9 cellular contexts compared by ENCODE assay signal in genomic region chr2:127670055-127670956, GRCh38. TPM values are rescaled to one million over a fixed set of nuclear protein-coding genes. Genes with fewer than 3 reads are reported as not detected.
"Had no signal": no experiment of that assay in that cellular context is flagged by ENCODE, and none has a peak within 500 bp of the region (broad histone marks: within the 10 kb centered on the region; RNA-seq: fewer than 3 reads in every experiment).

No MANE protein-coding gene starts in this region.

- H3K4me3 ChIP-seq: pancreas had no signal

- ATAC-seq: activated T-helper 17 cell treated with anti-CD3 and anti-CD28 coated beads, Interleukin-2, amount 50 U/mL, for 72 hours; pancreas; T-helper 17 cell had no signal

- H3K9me3 ChIP-seq: pancreas, thoracic aorta had no signal

- H3K36me3 ChIP-seq: pancreas, thoracic aorta, WERI-Rb-1 had no signal

- H3K27me3 ChIP-seq: pancreas had no signal

- H3K27ac ChIP-seq: pancreas, WERI-Rb-1 had no signal

- DNase-seq: activated CD4-positive, alpha-beta T cell treated with anti-CD3 and anti-CD28 coated beads, Interleukin-2, amount 50 U/mL, for 48 hours; activated naive CD4-positive, alpha-beta T cell treated with anti-CD3 and anti-CD28 coated beads, Interleukin-2, amount 50 U/mL, for 16 hours; kidney glomerular epithelial cell; mesendoderm; pancreas; T-helper 17 cell; WERI-Rb-1 had no signal

RNA-seq across cellular contexts. Expression of gene GPR17, which starts 24.4 kb away (rescaled TPM):
- total RNA-seq: activated T-helper 17 cell treated with anti-CD3 and anti-CD28 coated beads, Interleukin-2, amount 50 U/mL, for 72 hours; pancreas; T-helper 17 cell; thoracic aorta had no signal
